In the genomic region with DNA sequence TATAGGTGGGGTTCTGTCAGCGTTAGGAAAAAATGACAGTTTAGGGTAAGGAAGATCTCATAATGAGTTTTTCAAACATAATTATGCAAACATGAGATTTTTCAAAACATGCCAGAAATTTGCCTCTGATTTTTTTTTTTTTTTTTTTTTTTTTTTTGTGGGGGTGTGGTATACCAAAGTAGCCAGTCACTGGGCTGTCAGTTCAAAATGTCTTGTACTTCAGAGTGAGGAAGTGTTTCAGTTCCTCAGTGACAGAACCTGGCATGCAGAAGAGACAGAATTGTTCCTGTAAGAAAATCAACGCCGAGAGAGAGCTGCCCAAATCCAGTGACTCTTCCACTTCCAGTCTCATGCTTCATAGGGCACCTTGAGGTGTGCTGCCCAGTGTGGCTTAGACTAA, we compare ENCODE assay signal across 1 cellular context.
TF ChIP-seq lines count a peak whose summit lies in the region.

No MANE protein-coding gene starts in this region.

TF ChIP-seq in GM12878, 131 proteins besides CTCF, POLR2A, EP300 and RAD21 (continued from another document):
- TF ChIP-seq TARDBP (IDR thresholded peaks at IDR 0.05; ENCODE audit: borderline replicate concordance) (no peak), CHD4 (IDR thresholded peaks at IDR 0.05) (no peak), NRF1 (conservative IDR thresholded peaks at IDR 0.05; ENCODE audit: low read depth, low read length) (no peak), MEF2B (IDR thresholded peaks at IDR 0.05; ENCODE audit: partially characterized antibody, poor library complexity, severe bottlenecking) (no peak), ZNF274 (IDR thresholded peaks at IDR 0.05; ENCODE audit: insufficient read depth, insufficient read length) (no peak), HCFC1 (IDR thresholded peaks at IDR 0.05; ENCODE audit: low read length) (no peak)
- TF ChIP-seq, protein P1, sequence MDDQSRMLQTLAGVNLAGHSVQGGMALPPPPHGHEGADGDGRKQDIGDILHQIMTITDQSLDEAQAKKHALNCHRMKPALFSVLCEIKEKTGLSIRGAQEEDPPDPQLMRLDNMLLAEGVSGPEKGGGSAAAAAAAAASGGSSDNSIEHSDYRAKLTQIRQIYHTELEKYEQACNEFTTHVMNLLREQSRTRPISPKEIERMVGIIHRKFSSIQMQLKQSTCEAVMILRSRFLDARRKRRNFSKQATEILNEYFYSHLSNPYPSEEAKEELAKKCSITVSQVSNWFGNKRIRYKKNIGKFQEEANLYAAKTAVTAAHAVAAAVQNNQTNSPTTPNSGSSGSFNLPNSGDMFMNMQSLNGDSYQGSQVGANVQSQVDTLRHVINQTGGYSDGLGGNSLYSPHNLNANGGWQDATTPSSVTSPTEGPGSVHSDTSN (IDR thresholded peaks at IDR 0.05; ENCODE audit: insufficient replicate concordance, low read depth, low read length): no peak
- TF ChIP-seq, protein P2, sequence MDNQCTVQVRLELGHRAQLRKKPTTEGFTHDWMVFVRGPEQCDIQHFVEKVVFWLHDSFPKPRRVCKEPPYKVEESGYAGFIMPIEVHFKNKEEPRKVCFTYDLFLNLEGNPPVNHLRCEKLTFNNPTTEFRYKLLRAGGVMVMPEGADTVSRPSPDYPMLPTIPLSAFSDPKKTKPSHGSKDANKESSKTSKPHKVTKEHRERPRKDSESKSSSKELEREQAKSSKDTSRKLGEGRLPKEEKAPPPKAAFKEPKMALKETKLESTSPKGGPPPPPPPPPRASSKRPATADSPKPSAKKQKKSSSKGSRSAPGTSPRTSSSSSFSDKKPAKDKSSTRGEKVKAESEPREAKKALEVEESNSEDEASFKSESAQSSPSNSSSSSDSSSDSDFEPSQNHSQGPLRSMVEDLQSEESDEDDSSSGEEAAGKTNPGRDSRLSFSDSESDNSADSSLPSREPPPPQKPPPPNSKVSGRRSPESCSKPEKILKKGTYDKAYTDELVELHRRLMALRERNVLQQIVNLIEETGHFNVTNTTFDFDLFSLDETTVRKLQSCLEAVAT (IDR thresholded peaks at IDR 0.05): no peak
